In the genomic region with DNA sequence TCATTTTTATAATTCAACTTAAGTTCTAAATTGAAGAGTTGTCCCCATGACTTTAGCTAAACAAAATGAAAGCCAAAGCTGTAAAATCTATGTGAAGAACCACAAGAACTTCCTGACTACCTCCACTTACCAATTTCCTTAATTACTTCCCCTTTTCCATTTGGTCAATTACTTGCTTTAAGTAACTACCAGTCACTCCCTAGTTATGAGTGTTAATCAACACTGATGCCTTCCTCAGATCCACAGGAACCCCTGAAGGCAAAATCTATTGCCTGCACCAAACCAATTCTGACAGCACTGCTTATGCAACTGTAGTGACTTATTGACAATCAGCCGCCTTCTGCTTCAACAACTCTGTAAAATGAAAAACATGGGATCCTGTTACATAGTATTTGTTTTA, we compare ENCODE assay signal across 1 cellular context.
A peak's percentile ranks its signal among the peaks of the same experiment; 100 is the strongest.
TF ChIP-seq lines count a peak whose summit lies in the region.

No MANE protein-coding gene starts in this region.

TF ChIP-seq in HEK293, 187 proteins besides CTCF, POLR2A, EP300 and RAD21:
- 0 out of 2 replicates have a peak, but pooled peaks have one; percentile 10 for TF ChIP-seq SP7 (tag by site-specific recombination; IDR thresholded peaks at IDR 0.05)
- peak; percentile 90 for TF ChIP-seq WT1 (tag by site-specific recombination; IDR thresholded peaks at IDR 0.05)
- no peak for TF ChIP-seq GLI2 (tag by site-specific recombination; IDR thresholded peaks at IDR 0.05; ENCODE audit: borderline replicate concordance, low read depth)
